8 cellular contexts compared by ENCODE assay signal in genomic region chr5:138641547-138642298, GRCh38.
DNase-seq lines count a peak whose midpoint lies in the region; ATAC-seq and TF ChIP-seq lines count a peak whose summit lies in the region.

No MANE protein-coding gene starts in this region.

- H3K4me2 ChIP-seq in IMR-90 (ENCODE audit: low read depth, low read length): no peak overlapping the region

- no peak overlapping the region for H3K14ac ChIP-seq in IMR-90 (replicated peaks; ENCODE audit: low read depth, low read length)

- no peak overlapping the region for H3K23ac ChIP-seq in IMR-90 (ENCODE audit: low read depth, low read length)

- H2AK5ac ChIP-seq in IMR-90 (ENCODE audit: low read depth, low read length): no peak overlapping the region

- H3K36me3 ChIP-seq in IMR-90 (ENCODE audit: control insufficient read depth, insufficient read depth, low read length) (no peaks in the 10 kb centered on the region), SJSA1 (no peaks in the 10 kb centered on the region), uterus (no peaks in the 10 kb centered on the region)

- H3K4me3 ChIP-seq in IMR-90 (ENCODE audit: insufficient read depth, low read depth, low read length) (no peak overlapping the region), SJSA1 (no peak overlapping the region), uterus (no peak overlapping the region)

- H3K27ac ChIP-seq in IMR-90 (ENCODE audit: insufficient read depth, low read length) (no peak overlapping the region), SJSA1 (no peak overlapping the region), uterus (no peak overlapping the region)

- no peak overlapping the region for H3K9ac ChIP-seq in IMR-90 (ENCODE audit: low read depth, low read length)

- peak; percentile 90 for TF ChIP-seq RAD21 in IMR-90 (IDR thresholded peaks at IDR 0.05; ENCODE audit: low read length)

- POLR2A ChIA-PET in IMR-90 (lab: Charles Lee; ENCODE audit: unreplicated experiment): no interaction called here

- peak overlapping the region; percentile 0 for H2AK9ac ChIP-seq in IMR-90 (replicated peaks; ENCODE audit: low read depth, low read length, poor library complexity)

- no peak overlapping the region for H2BK5ac ChIP-seq in IMR-90 (ENCODE audit: low read depth, low read length, poor library complexity, severe bottlenecking)

- H3K9me3 ChIP-seq in IMR-90 (ENCODE audit: control insufficient read depth, insufficient read depth, low read length) (no peaks in the 10 kb centered on the region), SJSA1 (replicated peaks) (no peaks in the 10 kb centered on the region), uterus (no peaks in the 10 kb centered on the region)

- no peak overlapping the region for H4K91ac ChIP-seq in IMR-90 (ENCODE audit: insufficient read depth, low read depth, low read length)

- no peak overlapping the region for H3K4me3 Mint-ChIP-seq in activated naive CD4-positive, alpha-beta T cell treated with anti-CD3 and anti-CD28 coated beads for 36 hours

- no peak overlapping the region for H3K4ac ChIP-seq in IMR-90 (ENCODE audit: low read depth, low read length)

- WGBS in IMR-90 (ENCODE audit: extremely low coverage in 2 of 2, insufficient read length in 1 of 2), 2 experiments: 76% methylated on average over 4 of the region's 18 CpGs; no CpG with 5 or more reads in 1 of the 2 experiments

- no peaks in the 10 kb centered on the region for H3K9me1 ChIP-seq in IMR-90 (ENCODE audit: insufficient read depth, low read length)

- H2BK120ac ChIP-seq in IMR-90 (ENCODE audit: low read depth, low read length): no peak overlapping the region

- no peaks in the 10 kb centered on the region for H3K9me3 Mint-ChIP-seq in activated naive CD4-positive, alpha-beta T cell treated with anti-CD3 and anti-CD28 coated beads for 36 hours

- no peaks in the 10 kb centered on the region for H3K4me1 ChIP-seq in IMR-90 (ENCODE audit: control insufficient read depth, insufficient read depth, low read length)
- H3K4me1 ChIP-seq in SJSA1 (replicated peaks): no peaks in the 10 kb centered on the region; the same call in 1 of the 2 replicates
- no peaks in the 10 kb centered on the region for H3K4me1 ChIP-seq in uterus

- H3K27me3 Mint-ChIP-seq in activated naive CD4-positive, alpha-beta T cell treated with anti-CD3 and anti-CD28 coated beads for 36 hours (ENCODE audit: low read depth): peaks cover 60% of the 10 kb centered on the region

- TF ChIP-seq POLR2A in IMR-90 (IDR thresholded peaks at IDR 0.05; ENCODE audit: low read depth, low read length): no peak
- TF ChIP-seq POLR2A in uterus (IDR thresholded peaks at IDR 0.05): no peak

- H3K79me1 ChIP-seq in IMR-90 (ENCODE audit: low read depth in 1 of 2, low read length in 2 of 2): no peaks in the 10 kb centered on the region

- H2AFZ ChIP-seq in IMR-90 (replicated peaks; ENCODE audit: low read length, poor library complexity): peak overlapping the region; percentile 70

- no peak overlapping the region for H2BK20ac ChIP-seq in IMR-90 (ENCODE audit: low read depth, low read length)

- no peak overlapping the region for H3K27ac Mint-ChIP-seq in activated naive CD4-positive, alpha-beta T cell treated with anti-CD3 and anti-CD28 coated beads for 36 hours

- TF ChIP-seq CTCF in IMR-90 (conservative IDR thresholded peaks at IDR 0.05; ENCODE audit: low read depth, low read length) (peak; percentile 84), uterus (IDR thresholded peaks at IDR 0.05) (peak; percentile 29 to 37 (median 33))

- H2BK15ac ChIP-seq in IMR-90 (ENCODE audit: low read depth, low read length): no peak overlapping the region

- no peaks in the 10 kb centered on the region for H3K36me3 Mint-ChIP-seq in activated naive CD4-positive, alpha-beta T cell treated with anti-CD3 and anti-CD28 coated beads for 36 hours (ENCODE audit: low read depth)

- CTCF ChIA-PET in IMR-90 (lab: Yijun Ruan, JAX): interaction anchor here (0.8 to 1.0 kb wide), 4 partner anchors 11 to 621 kb away, joined by 3 read pairs; no protein-coding TSS in a partner anchor
- CTCF ChIA-PET in activated naive CD4-positive, alpha-beta T cell treated with anti-CD3 and anti-CD28 coated beads for 36 hours (lab: Charles Lee): interaction anchor here (0.5 to 2.4 kb wide), 7 partner anchors 11 to 708 kb away, joined by 3 to 8 read pairs (median 3); no protein-coding TSS in a partner anchor

- dilution Hi-C loops in IMR-90 (cut with HindIII; ENCODE audit: low sequenced_read_pairs, unreplicated experiment): no loop called here

- no TSS peak for BruUV-seq in IMR-90 (replicated peaks; lab: Mats Ljungman, UMichigan)

- H4K8ac ChIP-seq in IMR-90 (ENCODE audit: low read depth in 2 of 2, low read length in 2 of 2): no peak overlapping the region

- DNase-seq in COR-L47 (lab: John Stamatoyannopoulos, UW): peak; percentile 64
- peak; percentile 60 for DNase-seq in IMR-90
- DNase-seq in SJSA1 (ENCODE audit: low read depth in 1 of 2, low spot score in 2 of 2): peak; percentile 76 to 87
- peak; percentile 88 for DNase-seq in activated naive CD4-positive, alpha-beta T cell treated with anti-CD3 and anti-CD28 coated beads for 36 hours
- peak; percentile 80 for DNase-seq in Right ventricle myocardium superior
- peak; percentile 87 for DNase-seq in posterior vena cava (ENCODE audit: low spot score)
- DNase-seq in uterus: peak; percentile 30 to 32

- no peak overlapping the region for H4K5ac ChIP-seq in IMR-90 (ENCODE audit: low read depth, low read length)

- in situ Hi-C loops in IMR-90 (cut with MboI; ENCODE audit: low sequenced_read_pairs): loop anchor here (10.0 kb wide), 1 partner anchor 623 kb away; no protein-coding TSS in a partner anchor

- H3K18ac ChIP-seq in IMR-90 (ENCODE audit: low read depth, low read length): no peak overlapping the region

- H4K20me1 ChIP-seq in IMR-90 (ENCODE audit: insufficient read depth, low read length): no peaks in the 10 kb centered on the region

- intact Hi-C loops in IMR-90 (cut with micrococcal nuclease): loop anchor here (1.0 to 10.0 kb wide), 3 partner anchors 181 to 621 kb away; no protein-coding TSS in a partner anchor
- intact Hi-C loops in activated naive CD4-positive, alpha-beta T cell treated with anti-CD3 and anti-CD28 coated beads for 36 hours (cut with micrococcal nuclease): loop anchor here (1.0 to 5.0 kb wide), 2 partner anchors 186 to 621 kb away; no protein-coding TSS in a partner anchor
- intact Hi-C loops in Right ventricle myocardium superior (cut with DNase I): loop anchor here (10.0 kb wide), 1 partner anchor 613 kb away; no protein-coding TSS in a partner anchor
- intact Hi-C loops in posterior vena cava (cut with DNase I): loop anchor here in 1 of 2 donors (10.0 kb wide), 1 partner anchor 623 kb away; no protein-coding TSS in a partner anchor
- intact Hi-C loops in uterus (cut with DNase I; ENCODE audit: low total_unique reads): no loop called here

- no peaks in the 10 kb centered on the region for H3K4me1 Mint-ChIP-seq in activated naive CD4-positive, alpha-beta T cell treated with anti-CD3 and anti-CD28 coated beads for 36 hours (ENCODE audit: low read depth)

- peak; percentile 88 for ATAC-seq in IMR-90 (ENCODE audit: low read depth)
- peak; percentile 80 for ATAC-seq in Right ventricle myocardium superior (ENCODE audit: poor library complexity)
- ATAC-seq in GM19035 (IDR thresholded peaks at IDR 0.05; ENCODE audit: unreplicated experiment): no peak

- H3K27me3 ChIP-seq in IMR-90 (ENCODE audit: control insufficient read depth, insufficient read depth, low read length): peaks cover 45% of the 10 kb centered on the region
- no peaks in the 10 kb centered on the region for H3K27me3 ChIP-seq in SJSA1 (replicated peaks)
- H3K27me3 ChIP-seq in uterus: no peaks in the 10 kb centered on the region

- H3K56ac ChIP-seq in IMR-90 (ENCODE audit: extremely low read depth, insufficient read depth, low read length): no peak overlapping the region

TF ChIP-seq in IMR-90, 13 proteins besides CTCF, POLR2A, EP300 and RAD21:
- TF ChIP-seq SMC3 (IDR thresholded peaks at IDR 0.05; ENCODE audit: low read depth, low read length) (peak; percentile 91), USF2 (IDR thresholded peaks at IDR 0.05; ENCODE audit: low read depth, low read length) (no peak)

Comparison
In these comparisons a context has a peak if more than half of its experiments do, and no peak if none do; other contexts are left out.
1. DNase-seq: peak in every context shown above with its lines; median percentile 88 in activated naive CD4-positive, alpha-beta T cell treated with anti-CD3 and anti-CD28 coated beads for 36 hours; 87 in posterior vena cava; 82 in SJSA1; 80 in Right ventricle myocardium superior; 64 in COR-L47; 60 in IMR-90; 31 in uterus.